26 cellular contexts compared by ENCODE assay signal in genomic region chr17:31053076-31053475, GRCh38. TPM values are rescaled to one million over a fixed set of nuclear protein-coding genes. Genes with fewer than 3 reads are reported as not detected.
DNase-seq lines count a peak whose midpoint lies in the region; ATAC-seq and TF ChIP-seq lines count a peak whose summit lies in the region.
"Had no signal": no experiment of that assay in that cellular context is flagged by ENCODE, and none has a peak within 500 bp of the region (broad histone marks: within the 10 kb centered on the region; RNA-seq: fewer than 3 reads in every experiment).

No MANE protein-coding gene starts in this region.

- no peak overlapping the region for H4K91ac ChIP-seq in H9 (ENCODE audit: insufficient read length, low read depth, low read length)

- no peaks in the 10 kb centered on the region for H3K79me1 ChIP-seq in H9 (ENCODE audit: insufficient read depth, low read depth, low read length, poor library complexity, severe bottlenecking)

- H3K56ac ChIP-seq in H9 (ENCODE audit: insufficient read length, low read depth, low read length): no peak overlapping the region

- CTCF ChIA-PET in activated CD4-positive, alpha-beta T cell treated with anti-CD3 and anti-CD28 coated beads, Interleukin-2, amount 10 ng/mL, durations not matched to agents 7 days and 5 days (lab: Charles Lee): interaction anchor here (1.7 to 2.2 kb wide), 2 partner anchors 9 to 12 kb away, joined by 3 to 9 read pairs; no protein-coding TSS in a partner anchor

- H3K9ac ChIP-seq in H9 (ENCODE audit: extremely low read depth, insufficient read length, low read length): no peak overlapping the region

- no peak overlapping the region for H2AFZ ChIP-seq in H9 (ENCODE audit: low read length)

- no peaks in the 10 kb centered on the region for H3K23me2 ChIP-seq in H9 (ENCODE audit: insufficient read length, low read depth, low read length, poor library complexity, severe bottlenecking)

- POLR2A ChIA-PET in activated CD4-positive, alpha-beta T cell treated with anti-CD3 and anti-CD28 coated beads, Interleukin-2, amount 10 ng/mL, durations not matched to agents 7 days and 5 days (lab: Charles Lee): no interaction called here

- H3K4me2 ChIP-seq in H9 (ENCODE audit: insufficient read depth, insufficient read length, low read length): no peak overlapping the region

- no peak for ATAC-seq in RWPE2 (ENCODE audit: low read depth)

- peaks cover 1% of the 10 kb centered on the region; the same call in 1 of the 2 replicates for H3K27me3 Mint-ChIP-seq in H9 (ENCODE audit: low read depth)
- no peaks in the 10 kb centered on the region for H3K27me3 Mint-ChIP-seq in dendritic cell treated with granulocyte-macrophage colony-stimulating factor and Interleukin-4, amounts not matched to agents 40 ng/mL and 50 ng/mL, for 4 days
- H3K27me3 Mint-ChIP-seq in neural crest cell (ENCODE audit: low read depth): no peaks in the 10 kb centered on the region
- H3K27me3 Mint-ChIP-seq in activated CD4-positive, alpha-beta T cell treated with anti-CD3 and anti-CD28 coated beads, Interleukin-2, amount 10 ng/mL, durations not matched to agents 7 days and 5 days: no peaks in the 10 kb centered on the region
- H3K27me3 Mint-ChIP-seq: activated CD8-positive, alpha-beta T cell treated with anti-CD3 and anti-CD28 coated beads for 36 hours; activated naive CD8-positive, alpha-beta T cell treated with anti-CD3 and anti-CD28 coated beads for 36 hours; memory B cell; naive B cell had no signal

- no peak overlapping the region for H4K8ac ChIP-seq in H9 (replicated peaks; ENCODE audit: insufficient read length, low read depth, low read length)

- no peaks in the 10 kb centered on the region for H3K27me3 ChIP-seq in H9 (ENCODE audit: insufficient read depth, low read length)
- H3K27me3 ChIP-seq in RWPE2 (ENCODE audit: insufficient read depth, poor library complexity, severe bottlenecking): no peaks in the 10 kb centered on the region
- H3K27me3 ChIP-seq: pancreas, vagina had no signal

- H3T11ph ChIP-seq in H9 (ENCODE audit: low read length): no peak overlapping the region

- H3K4me3 Mint-ChIP-seq in H9 (no peak overlapping the region), neural crest cell (no peak overlapping the region)
- H3K4me3 Mint-ChIP-seq in dendritic cell treated with granulocyte-macrophage colony-stimulating factor and Interleukin-4, amounts not matched to agents 40 ng/mL and 50 ng/mL, for 4 days: no peak overlapping the region
- H3K4me3 Mint-ChIP-seq in activated CD4-positive, alpha-beta T cell treated with anti-CD3 and anti-CD28 coated beads, Interleukin-2, amount 10 ng/mL, durations not matched to agents 7 days and 5 days: no peak overlapping the region
- H3K4me3 Mint-ChIP-seq: activated CD8-positive, alpha-beta T cell treated with anti-CD3 and anti-CD28 coated beads for 36 hours; activated naive CD8-positive, alpha-beta T cell treated with anti-CD3 and anti-CD28 coated beads for 36 hours; brain; memory B cell had no signal

- no peak overlapping the region for H3K14ac ChIP-seq in H9 (ENCODE audit: insufficient read depth, low read length)

- H3K4me3 ChIP-seq in RWPE2 (ENCODE audit: severe bottlenecking): no peak overlapping the region
- no peak overlapping the region for H3K4me3 ChIP-seq in coronary artery
- H3K4me3 ChIP-seq: pancreas, vagina had no signal

- H2BK5ac ChIP-seq in H9 (ENCODE audit: insufficient read length, low read length): no peak overlapping the region

- H3K9me3 ChIP-seq in H9 (ENCODE audit: control insufficient read depth, low read depth, low read length): no peaks in the 10 kb centered on the region
- peaks cover 2% of the 10 kb centered on the region for H3K9me3 ChIP-seq in RWPE2 (ENCODE audit: severe bottlenecking)
- H3K9me3 ChIP-seq: pancreas, vagina had no signal

- H3K18ac ChIP-seq in H9 (ENCODE audit: insufficient read length, low read depth, low read length): no peak overlapping the region

- no peaks in the 10 kb centered on the region for H4K20me1 ChIP-seq in H9 (ENCODE audit: control insufficient read depth, insufficient read depth, insufficient read length)

- H3K9me3 Mint-ChIP-seq in H9: peaks cover 9 to 14% of the 10 kb centered on the region in 2 experiments; a peak in 3 of 5 replicates
- no peaks in the 10 kb centered on the region for H3K9me3 Mint-ChIP-seq in dendritic cell treated with granulocyte-macrophage colony-stimulating factor and Interleukin-4, amounts not matched to agents 40 ng/mL and 50 ng/mL, for 4 days
- H3K9me3 Mint-ChIP-seq in neural crest cell: no peaks in the 10 kb centered on the region
- H3K9me3 Mint-ChIP-seq in activated CD4-positive, alpha-beta T cell treated with anti-CD3 and anti-CD28 coated beads, Interleukin-2, amount 10 ng/mL, durations not matched to agents 7 days and 5 days: no peaks in the 10 kb centered on the region
- H3K9me3 Mint-ChIP-seq: activated CD8-positive, alpha-beta T cell treated with anti-CD3 and anti-CD28 coated beads for 36 hours; activated naive CD8-positive, alpha-beta T cell treated with anti-CD3 and anti-CD28 coated beads for 36 hours; memory B cell had no signal

- H2BK120ac ChIP-seq in H9 (ENCODE audit: low read depth, low read length, poor library complexity, severe bottlenecking): no peak overlapping the region

- TF ChIP-seq CTCF in H9 (conservative IDR thresholded peaks at IDR 0.05) (no peak), RWPE2 (IDR thresholded peaks at IDR 0.05; ENCODE audit: poor library complexity, severe bottlenecking) (no peak), neural crest cell (conservative IDR thresholded peaks at IDR 0.05) (no peak), coronary artery (IDR thresholded peaks at IDR 0.05) (no peak)

- H3K36me3 ChIP-seq in RWPE2 (ENCODE audit: low read depth): no peaks in the 10 kb centered on the region
- H3K36me3 ChIP-seq: pancreas, vagina had no signal

- H2BK12ac ChIP-seq in H9 (ENCODE audit: insufficient read length, low read depth, low read length): no peak overlapping the region

- no peak overlapping the region for H3K4ac ChIP-seq in H9 (ENCODE audit: low read depth, low read length)

- H3K27ac Mint-ChIP-seq in H9 (no peak overlapping the region), neural crest cell (ENCODE audit: unreplicated experiment) (peak overlapping the region; percentile 78)
- peak overlapping the region; percentile 88 for H3K27ac Mint-ChIP-seq in dendritic cell treated with granulocyte-macrophage colony-stimulating factor and Interleukin-4, amounts not matched to agents 40 ng/mL and 50 ng/mL, for 4 days
- H3K27ac Mint-ChIP-seq in activated CD4-positive, alpha-beta T cell treated with anti-CD3 and anti-CD28 coated beads, Interleukin-2, amount 10 ng/mL, durations not matched to agents 7 days and 5 days: no peak overlapping the region
- H3K27ac Mint-ChIP-seq: activated naive CD8-positive, alpha-beta T cell treated with anti-CD3 and anti-CD28 coated beads for 36 hours; memory B cell had no signal

- no peak overlapping the region for H2BK15ac ChIP-seq in H9 (ENCODE audit: low read depth, low read length)

- H4K5ac ChIP-seq in H9 (ENCODE audit: insufficient read length, low read depth, low read length): no peak overlapping the region

- H3K4me1 ChIP-seq in H9 (ENCODE audit: insufficient read depth, low read length): no peaks in the 10 kb centered on the region; the same call in 1 of the 2 replicates
- peaks cover 16% of the 10 kb centered on the region for H3K4me1 ChIP-seq in RWPE2 (ENCODE audit: insufficient read depth, poor library complexity, severe bottlenecking)
- H3K4me1 ChIP-seq: pancreas had no signal

- no peak overlapping the region for H3K23ac ChIP-seq in H9 (ENCODE audit: insufficient read length, low read depth, low read length)

- intact Hi-C loops in dendritic cell treated with granulocyte-macrophage colony-stimulating factor and Interleukin-4, amounts not matched to agents 40 ng/mL and 50 ng/mL, for 4 days (cut with micrococcal nuclease): no loop called here

- no peak overlapping the region for H2AK5ac ChIP-seq in H9 (ENCODE audit: insufficient read length, low read length)

- DNase-seq in H9 (peak; percentile 4), RWPE2 (ENCODE audit: low spot score) (no peak), neural crest cell (ENCODE audit: low read depth, low spot score) (no peak), GM19238 (ENCODE audit: insufficient read length, low spot score) (no peak), coronary artery (ENCODE audit: low spot score) (no peak)
- no peak for DNase-seq in activated CD4-positive, alpha-beta T cell treated with anti-CD3 and anti-CD28 coated beads, Interleukin-2, amount 10 ng/mL, durations not matched to agents 7 days and 5 days
- DNase-seq in effector CD8-positive, alpha-beta T cell (lab: John Stamatoyannopoulos, UW): no peak
- DNase-seq: ACHN; activated CD4-positive, CD25-positive, alpha-beta regulatory T cell treated with anti-CD3 and anti-CD28 coated beads, Interleukin-2, amount 50 U/mL, for 72 hours; activated CD8-positive, alpha-beta T cell treated with anti-CD3 and anti-CD28 coated beads for 36 hours; activated effector memory CD4-positive, alpha-beta T cell treated with Interleukin-2 at 50 U/mL for 16 hours; activated naive CD8-positive, alpha-beta T cell treated with anti-CD3 and anti-CD28 coated beads for 36 hours; DMS53; left cardiac atrium; naive B cell; NCI-H1105 treated with DMSO at 0.1 percent for 48 hours; NCI-H2029; NCI-H774; pancreas; stimulated activated CD4-positive, alpha-beta T cell treated with anti-CD3 and anti-CD28 coated beads, Interleukin-12 subunit alpha, Interleukin-12 subunit beta, amount 100 ng/mL, for 4 hours; stimulated activated CD4-positive, alpha-beta T cell treated with anti-CD3 and anti-CD28 coated beads, Interleukin-4, amount 100 ng/mL, for 4 hours; stimulated activated naive CD4-positive, alpha-beta T cell had no signal

- H3K27ac ChIP-seq in H9 (ENCODE audit: insufficient read length, low read depth, low read length) (no peak overlapping the region), RWPE2 (ENCODE audit: poor library complexity, severe bottlenecking) (peak overlapping the region; percentile 88), coronary artery (no peak overlapping the region)
- H3K27ac ChIP-seq: pancreas, vagina had no signal

- H2BK20ac ChIP-seq in H9 (ENCODE audit: low read depth, low read length, poor library complexity, severe bottlenecking): no peak overlapping the region

- H3K4me1 Mint-ChIP-seq in H9 (peaks cover 0 to 2% of the 10 kb centered on the region in 2 experiments; a peak in 1 of 4 replicates), neural crest cell (peaks cover 5% of the 10 kb centered on the region)
- H3K4me1 Mint-ChIP-seq in dendritic cell treated with granulocyte-macrophage colony-stimulating factor and Interleukin-4, amounts not matched to agents 40 ng/mL and 50 ng/mL, for 4 days (ENCODE audit: low read depth): peaks cover 36% of the 10 kb centered on the region
- H3K4me1 Mint-ChIP-seq in activated CD4-positive, alpha-beta T cell treated with anti-CD3 and anti-CD28 coated beads, Interleukin-2, amount 10 ng/mL, durations not matched to agents 7 days and 5 days: peaks cover 15% of the 10 kb centered on the region
- H3K4me1 Mint-ChIP-seq: brain had no signal

- WGBS in H9 (ENCODE audit: extremely low coverage, insufficient read length, low lambda C conversion rate): no CpG with 5 or more reads among the region's 4 CpGs

- no peaks in the 10 kb centered on the region for H3K79me2 ChIP-seq in H9 (ENCODE audit: insufficient read depth, low read length)

- H3K36me3 Mint-ChIP-seq in H9 (ENCODE audit: insufficient read depth in 1 of 3, low read depth in 3 of 3) (no peaks in the 10 kb centered on the region; a peak in 1 of 7 replicates), neural crest cell (ENCODE audit: low read depth) (peaks cover 2% of the 10 kb centered on the region)
- H3K36me3 Mint-ChIP-seq in dendritic cell treated with granulocyte-macrophage colony-stimulating factor and Interleukin-4, amounts not matched to agents 40 ng/mL and 50 ng/mL, for 4 days (ENCODE audit: low read depth): no peaks in the 10 kb centered on the region
- no peaks in the 10 kb centered on the region for H3K36me3 Mint-ChIP-seq in activated CD4-positive, alpha-beta T cell treated with anti-CD3 and anti-CD28 coated beads, Interleukin-2, amount 10 ng/mL, durations not matched to agents 7 days and 5 days (ENCODE audit: low read depth)
- H3K36me3 Mint-ChIP-seq: activated naive CD8-positive, alpha-beta T cell treated with anti-CD3 and anti-CD28 coated beads for 36 hours; brain had no signal

RNA-seq across cellular contexts. Expression of gene NF1, which starts 41.7 kb away (rescaled TPM):
- total RNA-seq in H9 (2021): 37.9 and 38.1 TPM in 2 replicates
- 60.6 and 62.9 TPM in 2 replicates for total RNA-seq in neural crest cell
- 10 to 100 TPM; 18.1 to 21.7 TPM for total RNA-seq in activated CD4-positive, alpha-beta T cell treated with anti-CD3 and anti-CD28 coated beads, Interleukin-2, amount 10 ng/mL, durations not matched to agents 7 days and 5 days

Comparison
In these comparisons a context has a peak if more than half of its experiments do, and no peak if none do; other contexts are left out.
1. H3K27ac Mint-ChIP-seq: peak in dendritic cell treated with granulocyte-macrophage colony-stimulating factor and Interleukin-4, amounts not matched to agents 40 ng/mL and 50 ng/mL, for 4 days (single experiment) and neural crest cell (single experiment); none in H9 (0 of 3) and activated CD4-positive, alpha-beta T cell treated with anti-CD3 and anti-CD28 coated beads, Interleukin-2, amount 10 ng/mL, durations not matched to agents 7 days and 5 days (single experiment).